Comparison of ENCODE assay signal across 8 cellular contexts in the genomic region with DNA sequence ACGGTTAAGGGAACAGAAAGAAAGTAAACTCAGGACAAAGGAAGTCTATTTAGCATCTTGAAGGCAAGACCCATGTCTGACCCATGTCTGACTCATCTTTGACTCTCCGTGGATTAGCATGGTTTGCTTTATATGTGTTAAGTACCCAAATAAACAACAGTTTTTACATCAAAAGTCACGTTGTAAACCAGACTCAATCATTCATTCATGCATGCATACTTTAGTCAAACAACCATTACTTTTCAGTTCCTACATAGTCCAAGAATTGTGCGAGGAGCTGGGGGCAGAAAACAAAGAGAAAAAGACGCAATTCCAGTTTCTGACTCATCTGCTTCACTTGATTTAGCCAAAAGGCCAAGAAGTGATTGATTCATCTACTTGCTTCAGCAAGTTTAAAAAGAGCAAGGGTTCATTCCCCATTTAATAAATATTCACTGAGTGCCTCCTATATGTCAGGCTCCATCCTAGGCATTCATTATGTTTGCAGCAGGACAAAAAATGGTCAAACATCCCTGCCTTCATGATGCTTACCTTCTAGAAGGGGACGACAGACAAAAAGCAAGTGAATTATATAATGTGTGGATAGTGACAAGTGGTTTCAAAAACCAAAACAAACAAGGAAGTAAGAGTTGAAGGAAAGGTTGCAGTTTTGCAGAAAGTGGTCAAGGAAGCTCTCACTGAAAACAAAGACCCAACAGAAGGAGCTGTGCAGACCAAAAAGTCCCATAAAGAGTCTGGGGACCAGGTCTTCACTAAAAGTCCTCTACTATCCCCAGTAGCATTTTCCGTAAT.
A peak's percentile ranks its signal among the peaks of the same experiment; 100 is the strongest.
DNase-seq lines count a peak whose midpoint lies in the region; ATAC-seq, FAIRE-seq and TF ChIP-seq lines count a peak whose summit lies in the region.

No MANE protein-coding gene starts in this region.

- H3K4me1 Mint-ChIP-seq in naive thymus-derived CD4-positive, alpha-beta T cell = peaks cover 54 to 85% (median 66%) of the 10 kb centered on the region in 7 donors

- peaks cover 99% of the 10 kb centered on the region for H3K4me1 ChIP-seq in DOHH2 (ENCODE audit: control insufficient read depth, low read length)
- peaks cover 28% of the 10 kb centered on the region for H3K4me1 ChIP-seq in adipocyte (ENCODE audit: control insufficient read depth, insufficient read depth, low read length)
- H3K4me1 ChIP-seq in naive thymus-derived CD4-positive, alpha-beta T cell (ENCODE audit: control insufficient read depth in 2 of 2, insufficient read depth in 2 of 2, low read length in 2 of 2) = peaks cover 33 to 35% of the 10 kb centered on the region in 2 donors
- no peaks in the 10 kb centered on the region for H3K4me1 ChIP-seq in gastrocnemius medialis

- H3F3A ChIP-seq in DOHH2 (ENCODE audit: control insufficient read depth, insufficient read depth) = peaks cover 40% of the 10 kb centered on the region

- H3K27me3 ChIP-seq in DOHH2 (ENCODE audit: control insufficient read depth, low read length) (no peaks in the 10 kb centered on the region), adipocyte (replicated peaks; ENCODE audit: control insufficient read depth, insufficient read depth, low read length) (no peaks in the 10 kb centered on the region), gastrocnemius medialis (no peaks in the 10 kb centered on the region)
- no peaks in the 10 kb centered on the region for H3K27me3 ChIP-seq in naive thymus-derived CD4-positive, alpha-beta T cell (ENCODE audit: control insufficient read depth in 2 of 2, insufficient read depth in 2 of 2, low read length in 2 of 2)

- H3K27ac ChIP-seq in DOHH2 (ENCODE audit: low read depth, low read length) (peak overlapping the region; percentile 97), gastrocnemius medialis (no peak overlapping the region)
- H3K27ac ChIP-seq in naive thymus-derived CD4-positive, alpha-beta T cell (ENCODE audit: low read depth, low read length) = peak overlapping the region; percentile 62

- H3K27me3 Mint-ChIP-seq in naive thymus-derived CD4-positive, alpha-beta T cell = peaks cover 0 to 2% (median 0%) of the 10 kb centered on the region in 5 donors

- peaks cover 0 to 15% (median 0%) of the 10 kb centered on the region in 11 donors for H3K9me3 Mint-ChIP-seq in naive thymus-derived CD4-positive, alpha-beta T cell

- CTCF ChIA-PET in naive thymus-derived CD4-positive, alpha-beta T cell (lab: Charles Lee) = interaction anchor here (0.6 kb wide), 1 partner anchor 116 kb away, joined by 3 read pairs; no protein-coding TSS in a partner anchor

- H3K27ac Mint-ChIP-seq in naive thymus-derived CD4-positive, alpha-beta T cell = peak overlapping the region in 8 of 9 donors; percentile 5 to 97 (median 86)

- no peak for FAIRE-seq in D721Med (lab: Jason Lieb, UNC)

- peaks cover 0 to 28% (median 0%) of the 10 kb centered on the region in 5 donors for H3K36me3 Mint-ChIP-seq in naive thymus-derived CD4-positive, alpha-beta T cell

- no peaks in the 10 kb centered on the region for H4K20me1 ChIP-seq in DOHH2 (ENCODE audit: control insufficient read depth, insufficient read depth, low read depth, low read length)

- H3K79me2 ChIP-seq in DOHH2 (ENCODE audit: control insufficient read depth, low read length) = peaks cover 9% of the 10 kb centered on the region; the same call in 1 of the 2 replicates

- no peak for ATAC-seq in naive thymus-derived CD4-positive, alpha-beta T cell
- ATAC-seq in HG03097 (IDR thresholded peaks at IDR 0.05; ENCODE audit: low FRiP score, unreplicated experiment) (no peak), gastrocnemius medialis (no peak)

- in situ Hi-C loops in gastrocnemius medialis (cut with MboI; ENCODE audit: low sequenced_read_pairs in 4 of 4) = no loop called here

- H3K9me2 ChIP-seq in DOHH2 (replicated peaks; ENCODE audit: control insufficient read depth, low read length) = no peaks in the 10 kb centered on the region

- no peak for TF ChIP-seq POLR2A in gastrocnemius medialis (IDR thresholded peaks at IDR 0.05)

- H3K4me3 ChIP-seq in DOHH2 (ENCODE audit: low read length) (peak overlapping the region; percentile 38), adipocyte (ENCODE audit: low read length) (peak overlapping the region; percentile 4), gastrocnemius medialis (no peak overlapping the region)
- H3K4me3 ChIP-seq in naive thymus-derived CD4-positive, alpha-beta T cell (ENCODE audit: low read length) = no peak overlapping the region

- DNase-seq in LHCN-M2 (ENCODE audit: low read depth) (peak; percentile 46), adipocyte (ENCODE audit: low read depth) (peak; percentile 54), gastrocnemius medialis (no peak), NCI-H1930 (lab: John Stamatoyannopoulos, UW) (no peak), D721Med (ENCODE audit: insufficient read length, low spot score) (no peak)
- no peak for DNase-seq in naive thymus-derived CD4-positive, alpha-beta T cell

- H3K36me3 ChIP-seq in DOHH2 (ENCODE audit: control insufficient read depth, low read length) (peaks cover 18% of the 10 kb centered on the region), adipocyte (ENCODE audit: control insufficient read depth, insufficient read depth, low read length, severe bottlenecking) (no peaks in the 10 kb centered on the region), gastrocnemius medialis (no peaks in the 10 kb centered on the region)
- no peaks in the 10 kb centered on the region for H3K36me3 ChIP-seq in naive thymus-derived CD4-positive, alpha-beta T cell (ENCODE audit: control insufficient read depth in 2 of 3, insufficient read depth in 3 of 3, low read length in 3 of 3)

- H3K9ac ChIP-seq in adipocyte (ENCODE audit: low read length) = no peak overlapping the region

- peak overlapping the region; percentile 76 for H3K4me2 ChIP-seq in DOHH2 (ENCODE audit: low read length)

- no peak for TF ChIP-seq CTCF in DOHH2 (IDR thresholded peaks at IDR 0.05; ENCODE audit: low read depth, low read length, poor library complexity, severe bottlenecking)
- no peak for TF ChIP-seq CTCF in gastrocnemius medialis (IDR thresholded peaks at IDR 0.05 in 4 of 5, conservative IDR thresholded peaks at IDR 0.05 in 1 of 5)
- no peak for TF ChIP-seq CTCF in D721Med (IDR thresholded peaks at IDR 0.05; ENCODE audit: insufficient read depth, missing control alignments)

- H3K9me3 ChIP-seq in DOHH2 (ENCODE audit: control insufficient read depth, insufficient read depth, low read length) = no peaks in the 10 kb centered on the region
- no peaks in the 10 kb centered on the region for H3K9me3 ChIP-seq in adipocyte (ENCODE audit: control insufficient read depth, low read length)
- no peaks in the 10 kb centered on the region for H3K9me3 ChIP-seq in naive thymus-derived CD4-positive, alpha-beta T cell (ENCODE audit: control insufficient read depth in 2 of 3, low read length in 3 of 3)
- no peaks in the 10 kb centered on the region for H3K9me3 ChIP-seq in gastrocnemius medialis

- POLR2A ChIA-PET in naive thymus-derived CD4-positive, alpha-beta T cell (lab: Charles Lee) = interaction anchor here (0.6 to 1.1 kb wide), 3 partner anchors 10 to 123 kb away, joined by 3 read pairs; no protein-coding TSS in a partner anchor

- peak overlapping the region in 9 of 10 donors; percentile 2 to 81 (median 69) for H3K4me3 Mint-ChIP-seq in naive thymus-derived CD4-positive, alpha-beta T cell

- intact Hi-C loops in naive thymus-derived CD4-positive, alpha-beta T cell (cut with micrococcal nuclease) = loop anchor here (1.0 to 5.0 kb wide), 4 partner anchors 10 to 64 kb away; no protein-coding TSS in a partner anchor
- intact Hi-C loops in gastrocnemius medialis (cut with DNase I; ENCODE audit: low total_unique reads) = no loop called here

Comparison
In these comparisons a context has a peak if more than half of its experiments do, and no peak if none do; other contexts are left out.
1. H3K27ac ChIP-seq: peak in DOHH2 (single experiment) and naive thymus-derived CD4-positive, alpha-beta T cell (single experiment); none in gastrocnemius medialis (0 of 4).
2. H3K4me3 ChIP-seq: peak in DOHH2 (single experiment) and adipocyte (single experiment); none in naive thymus-derived CD4-positive, alpha-beta T cell (single experiment) and gastrocnemius medialis (0 of 4).
3. DNase-seq: peak in LHCN-M2 (single experiment) and adipocyte (single experiment); none in naive thymus-derived CD4-positive, alpha-beta T cell (0 of 9), gastrocnemius medialis (0 of 2), NCI-H1930 (0 of 2) and D721Med (single experiment).